1 cellular context compared by ENCODE assay signal in the genomic region with DNA sequence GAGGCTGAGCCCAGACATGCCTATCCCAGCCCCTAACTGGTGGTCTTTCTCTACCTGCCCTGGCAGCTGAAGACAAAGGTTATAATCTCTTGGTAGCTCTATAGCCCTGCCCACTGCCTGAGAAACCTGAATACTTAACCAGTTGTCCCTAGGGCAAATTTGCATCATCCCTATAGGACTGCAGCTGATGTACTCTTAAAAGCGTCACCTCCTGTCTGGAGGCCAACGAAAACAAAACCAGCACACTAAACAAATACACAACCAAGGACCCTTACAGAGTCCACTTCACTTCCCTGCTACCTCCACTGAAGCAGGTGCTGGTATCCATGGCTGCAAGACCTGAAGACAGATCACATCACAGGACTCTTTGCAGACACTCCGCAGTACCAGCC.
TF ChIP-seq lines count a peak whose summit lies in the region.

No MANE protein-coding gene starts in this region.

TF ChIP-seq in HEK293, 187 proteins besides CTCF, POLR2A, EP300 and RAD21 (continued from another document):
- TF ChIP-seq, protein P1, sequence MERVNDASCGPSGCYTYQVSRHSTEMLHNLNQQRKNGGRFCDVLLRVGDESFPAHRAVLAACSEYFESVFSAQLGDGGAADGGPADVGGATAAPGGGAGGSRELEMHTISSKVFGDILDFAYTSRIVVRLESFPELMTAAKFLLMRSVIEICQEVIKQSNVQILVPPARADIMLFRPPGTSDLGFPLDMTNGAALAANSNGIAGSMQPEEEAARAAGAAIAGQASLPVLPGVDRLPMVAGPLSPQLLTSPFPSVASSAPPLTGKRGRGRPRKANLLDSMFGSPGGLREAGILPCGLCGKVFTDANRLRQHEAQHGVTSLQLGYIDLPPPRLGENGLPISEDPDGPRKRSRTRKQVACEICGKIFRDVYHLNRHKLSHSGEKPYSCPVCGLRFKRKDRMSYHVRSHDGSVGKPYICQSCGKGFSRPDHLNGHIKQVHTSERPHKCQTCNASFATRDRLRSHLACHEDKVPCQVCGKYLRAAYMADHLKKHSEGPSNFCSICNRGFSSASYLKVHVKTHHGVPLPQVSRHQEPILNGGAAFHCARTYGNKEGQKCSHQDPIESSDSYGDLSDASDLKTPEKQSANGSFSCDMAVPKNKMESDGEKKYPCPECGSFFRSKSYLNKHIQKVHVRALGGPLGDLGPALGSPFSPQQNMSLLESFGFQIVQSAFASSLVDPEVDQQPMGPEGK (tag by site-specific recombination; IDR thresholded peaks at IDR 0.05) = no peak
- TF ChIP-seq ZNF600 (tag by site-specific recombination; IDR thresholded peaks at IDR 0.05) = peak; percentile 53; the same call in 1 of the 2 replicates
- TF ChIP-seq OSR2 (tag by site-specific recombination; IDR thresholded peaks at IDR 0.05) = peak; percentile 72
- TF ChIP-seq WT1 (tag by site-specific recombination; IDR thresholded peaks at IDR 0.05) = no peak
- TF ChIP-seq YY2 (tag by site-specific recombination; IDR thresholded peaks at IDR 0.05) = no peak
- 0 out of 2 replicates have a peak, but pooled peaks have one; percentile 27 for TF ChIP-seq ZEB2 (tag by site-specific recombination; IDR thresholded peaks at IDR 0.05)
- TF ChIP-seq ZNF624 (tag by site-specific recombination; IDR thresholded peaks at IDR 0.05) = no peak
- no peak for TF ChIP-seq ZNF223 (tag by site-specific recombination; IDR thresholded peaks at IDR 0.05)
- no peak for TF ChIP-seq ZNF302 (tag by site-specific recombination; IDR thresholded peaks at IDR 0.05; ENCODE audit: low read depth)
- TF ChIP-seq GLIS1 (tag by site-specific recombination; IDR thresholded peaks at IDR 0.05) = peak; percentile 66
- TF ChIP-seq ZNF830 (tag by site-specific recombination; IDR thresholded peaks at IDR 0.05; ENCODE audit: low read depth) = no peak
- TF ChIP-seq ZNF639 (tag by site-specific recombination; IDR thresholded peaks at IDR 0.05) = no peak
- no peak for TF ChIP-seq ZNF76 (tag by site-specific recombination; IDR thresholded peaks at IDR 0.05; ENCODE audit: borderline replicate concordance, low read depth)
